In genomic region chr14:59097681-59098080, GRCh38 we compare ENCODE assay signal across 1 cellular context.
TF ChIP-seq lines count a peak whose summit lies in the region.

No MANE protein-coding gene starts in this region.

TF ChIP-seq in SK-N-SH, 30 proteins besides CTCF, POLR2A, EP300 and RAD21 (continued from another document):
- TF ChIP-seq IRF3 (IDR thresholded peaks at IDR 0.05; ENCODE audit: low read depth, low read length), result no peak
- TF ChIP-seq MEF2A (IDR thresholded peaks at IDR 0.05; ENCODE audit: borderline replicate concordance, low read depth), result no peak
- no peak for TF ChIP-seq RCOR1 (IDR thresholded peaks at IDR 0.05; ENCODE audit: low read length)
TF ChIP-seq in SK-N-SH: peak in this region for 0.
